Comparison of ENCODE assay signal across 24 cellular contexts in the genomic region with DNA sequence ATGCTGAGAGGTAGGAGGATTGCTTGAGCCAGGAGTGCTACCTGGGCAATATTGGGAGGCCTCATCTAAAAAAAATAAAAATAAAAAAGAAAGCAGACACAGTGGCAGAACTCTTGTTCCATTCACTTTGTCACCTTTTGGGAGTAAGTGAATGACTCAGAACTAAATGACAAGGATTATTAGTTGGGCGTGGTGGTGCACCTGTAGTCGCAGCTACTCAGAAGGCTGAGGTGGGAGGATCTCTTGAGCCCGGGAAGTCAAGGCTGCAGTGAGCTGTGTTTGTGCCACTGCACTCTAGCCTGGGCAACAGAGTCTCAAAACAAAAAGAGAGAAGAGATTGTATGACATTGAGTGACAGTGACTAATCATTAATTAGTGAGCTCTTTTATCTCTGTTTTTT.
"Had no signal": no experiment of that assay in that cellular context is flagged by ENCODE, and none has a peak within 500 bp of the region (broad histone marks: within the 10 kb centered on the region; RNA-seq: fewer than 3 reads in every experiment).

No MANE protein-coding gene starts in this region.

- H3K4me1 Mint-ChIP-seq: mesothelial cell of epicardium, nephron, neural progenitor cell had no signal

- H3K9me3 Mint-ChIP-seq: effector memory CD8-positive, alpha-beta T cell; nephron; stimulated activated naive CD8-positive, alpha-beta T cell treated with anti-CD3 and anti-CD28 coated beads, Interleukin-15, amount 100 ng/mL, for 72 hours had no signal

- H3K27me3 ChIP-seq: gastrocnemius medialis, heart left ventricle, hepatocyte, left lung, neural progenitor cell, right atrium auricular region, suprapubic skin, transverse colon, upper lobe of right lung, uterus had no signal

- H3K9ac ChIP-seq: neural progenitor cell, parathyroid adenoma had no signal

- H3K79me2 ChIP-seq: hepatocyte, parathyroid adenoma had no signal

- H3K4me3 Mint-ChIP-seq: effector memory CD8-positive, alpha-beta T cell; mesothelial cell of epicardium; naive thymus-derived CD4-positive, alpha-beta T cell; nephron; neural progenitor cell; stimulated activated naive CD8-positive, alpha-beta T cell treated with anti-CD3 and anti-CD28 coated beads, Interleukin-15, amount 100 ng/mL, for 72 hours had no signal

- H3K27ac Mint-ChIP-seq: effector memory CD8-positive, alpha-beta T cell; mesothelial cell of epicardium; nephron; neural progenitor cell; progenitor cell of endocrine pancreas had no signal

- DNase-seq: cortex of kidney; effector memory CD8-positive, alpha-beta T cell; foreskin fibroblast; gastrocnemius medialis; heart left ventricle; kidney; left lung; mesenchymal stem cell; naive thymus-derived CD4-positive, alpha-beta T cell; stimulated activated CD4-positive, alpha-beta T cell treated with anti-CD3 and anti-CD28 coated beads, Interleukin-4, amount 100 ng/mL, for 4 hours; stimulated activated naive CD4-positive, alpha-beta T cell; stimulated activated naive CD8-positive, alpha-beta T cell treated with anti-CD3 and anti-CD28 coated beads, Interleukin-15, amount 100 ng/mL, for 72 hours; transverse colon; upper lobe of right lung; uterus had no signal

- H3K4me2 ChIP-seq: hepatocyte, neural progenitor cell had no signal

- ATAC-seq: effector memory CD8-positive, alpha-beta T cell; gastrocnemius medialis; left lung; naive thymus-derived CD4-positive, alpha-beta T cell; sciatic nerve; stimulated activated naive CD8-positive, alpha-beta T cell treated with anti-CD3 and anti-CD28 coated beads, Interleukin-15, amount 100 ng/mL, for 72 hours; upper lobe of right lung had no signal

- H3K27ac ChIP-seq: gastrocnemius medialis, heart left ventricle, hepatocyte, left lung, neural progenitor cell, parathyroid adenoma, right atrium auricular region, suprapubic skin, transverse colon, upper lobe of right lung, uterus had no signal

- H2AFZ ChIP-seq: hepatocyte, neural progenitor cell, parathyroid adenoma had no signal

- H3K36me3 ChIP-seq: gastrocnemius medialis, neural progenitor cell, transverse colon, uterus had no signal

- H3K4me3 ChIP-seq: gastrocnemius medialis, heart left ventricle, hepatocyte, left lung, neural progenitor cell, right atrium auricular region, suprapubic skin, transverse colon, upper lobe of right lung, uterus had no signal

- H3K4me1 ChIP-seq: gastrocnemius medialis, left lung, neural progenitor cell, parathyroid adenoma, right atrium auricular region, suprapubic skin, transverse colon, upper lobe of right lung, uterus had no signal

- H3K9me3 ChIP-seq: gastrocnemius medialis, heart left ventricle, left lung, right atrium auricular region, suprapubic skin, transverse colon, upper lobe of right lung, uterus had no signal

- H3K27me3 Mint-ChIP-seq: effector memory CD8-positive, alpha-beta T cell; naive thymus-derived CD4-positive, alpha-beta T cell; progenitor cell of endocrine pancreas; stimulated activated naive CD8-positive, alpha-beta T cell treated with anti-CD3 and anti-CD28 coated beads, Interleukin-15, amount 100 ng/mL, for 72 hours had no signal
